Comparison of ENCODE assay signal across 17 cellular contexts in genomic region chr2:199875400-199875799, GRCh38.
"Had no signal": no experiment of that assay in that cellular context is flagged by ENCODE, and none has a peak within 500 bp of the region (broad histone marks: within the 10 kb centered on the region; RNA-seq: fewer than 3 reads in every experiment).

No MANE protein-coding gene starts in this region.

- H3K4me3 ChIP-seq: breast epithelium, left ventricle myocardium inferior, mucosa of descending colon, tibial nerve, vagina had no signal

- DNase-seq: activated CD4-positive, alpha-beta T cell treated with anti-CD3 and anti-CD28 coated beads, Interleukin-2, amount 50 U/mL, for 1 hour; activated CD8-positive, alpha-beta memory T cell treated with anti-CD3 and anti-CD28 coated beads for 24 hours; activated naive CD8-positive, alpha-beta T cell treated with anti-CD3 and anti-CD28 coated beads for 36 hours; cerebellar nuclear complex; hippocampal formation; left ventricle myocardium inferior; mucosa of descending colon; naive thymus-derived CD8-positive, alpha-beta T cell; retina; stimulated activated CD4-positive, alpha-beta T cell treated with anti-CD3 and anti-CD28 coated beads, Interleukin-15, amount 100 ng/mL, for 24 hours; stimulated activated CD4-positive, alpha-beta T cell treated with anti-CD3 and anti-CD28 coated beads, Interleukin-4, amount 100 ng/mL, for 1 hour; stimulated activated naive CD4-positive, alpha-beta T cell had no signal

- H3K9me3 ChIP-seq: neutrophil, vagina had no signal

- ATAC-seq: mucosa of descending colon; naive thymus-derived CD8-positive, alpha-beta T cell had no signal

- H3K27me3 ChIP-seq: breast epithelium, neutrophil, tibial nerve, vagina had no signal

- H3K36me3 ChIP-seq: breast epithelium, left ventricle myocardium inferior, neutrophil, tibial nerve, vagina had no signal

- H3K4me1 ChIP-seq: breast epithelium, left ventricle myocardium inferior, tibial nerve, vagina had no signal

- H3K27ac ChIP-seq: breast epithelium, epithelial cell of prostate, left ventricle myocardium inferior, neutrophil, tibial nerve, vagina had no signal
